13 cellular contexts compared by ENCODE assay signal in genomic region chr3:177420643-177421042, GRCh38.
DNase-seq lines count a peak whose midpoint lies in the region; ATAC-seq and TF ChIP-seq lines count a peak whose summit lies in the region.
"Had no signal": no experiment of that assay in that cellular context is flagged by ENCODE, and none has a peak within 500 bp of the region (broad histone marks: within the 10 kb centered on the region; RNA-seq: fewer than 3 reads in every experiment).

No MANE protein-coding gene starts in this region.

- no peaks in the 10 kb centered on the region for H3K36me3 ChIP-seq in PC-3 (ENCODE audit: low read depth, low read length)
- no peaks in the 10 kb centered on the region for H3K36me3 ChIP-seq in osteoblast (ENCODE audit: insufficient read depth, low read length)
- H3K36me3 ChIP-seq in mammary epithelial cell (ENCODE audit: insufficient read depth, low read length) = no peaks in the 10 kb centered on the region

- H3K27me3 Mint-ChIP-seq in activated naive CD4-positive, alpha-beta T cell treated with anti-CD3 and anti-CD28 coated beads for 36 hours (ENCODE audit: low read depth) = peaks cover 2% of the 10 kb centered on the region
- H3K27me3 Mint-ChIP-seq in stimulated activated memory B cell treated with anti-CD40 and anti-IgM and Interleukin-4, amounts not matched to agents 10 μg/mL and 1 μg/mL and 100 μg/mL, for 72 hours = no peaks in the 10 kb centered on the region

- H2AFZ ChIP-seq in PC-3 (ENCODE audit: low read length) (no peak overlapping the region), osteoblast (ENCODE audit: low read length) (no peak overlapping the region), mammary epithelial cell (ENCODE audit: low read depth, low read length) (no peak overlapping the region)

- POLR2A ChIA-PET in PC-3 (lab: Charles Lee; ENCODE audit: unreplicated experiment) = no interaction called here

- 97% methylated on average over 2 of the region's 2 CpGs for WGBS in mammary epithelial cell (ENCODE audit: low coverage, missing lambda C conversion rate)

- H3K4me2 ChIP-seq in PC-3 (ENCODE audit: low read length) = no peak overlapping the region
- no peak overlapping the region for H3K4me2 ChIP-seq in osteoblast (ENCODE audit: insufficient read depth, low read length)
- no peak overlapping the region for H3K4me2 ChIP-seq in mammary epithelial cell (ENCODE audit: insufficient read depth, low read depth, low read length)

- no peaks in the 10 kb centered on the region for H3K36me3 Mint-ChIP-seq in activated naive CD4-positive, alpha-beta T cell treated with anti-CD3 and anti-CD28 coated beads for 36 hours (ENCODE audit: low read depth)
- H3K36me3 Mint-ChIP-seq in stimulated activated memory B cell treated with anti-CD40 and anti-IgM and Interleukin-4, amounts not matched to agents 10 μg/mL and 1 μg/mL and 100 μg/mL, for 72 hours = no peaks in the 10 kb centered on the region

- DNase-seq in activated naive CD4-positive, alpha-beta T cell treated with anti-CD3 and anti-CD28 coated beads for 36 hours = no peak
- no peak for DNase-seq in activated naive CD4-positive, alpha-beta T cell (lab: John Stamatoyannopoulos, UW)
- peak; percentile 46 for DNase-seq in PC-3
- DNase-seq in fibroblast of mammary gland (ENCODE audit: low read depth) = peak; percentile 78
- DNase-seq in osteoblast (ENCODE audit: insufficient read length, low spot score, missing footprints) = no peak
- no peak for DNase-seq in hippocampal formation (lab: John Stamatoyannopoulos, UW)
- DNase-seq in mammary epithelial cell = no peak
- DNase-seq: activated CD4-positive, alpha-beta T cell treated with anti-CD3 and anti-CD28 coated beads for 4 hours; caudate nucleus; DMS79 treated with DMSO at 0.1 percent for 48 hours; GOT3; MV-4-11 had no signal

- peaks cover 28% of the 10 kb centered on the region for H3K4me1 Mint-ChIP-seq in activated naive CD4-positive, alpha-beta T cell treated with anti-CD3 and anti-CD28 coated beads for 36 hours (ENCODE audit: low read depth)
- peaks cover 20% of the 10 kb centered on the region for H3K4me1 Mint-ChIP-seq in stimulated activated memory B cell treated with anti-CD40 and anti-IgM and Interleukin-4, amounts not matched to agents 10 μg/mL and 1 μg/mL and 100 μg/mL, for 72 hours

- no peaks in the 10 kb centered on the region for H3F3A ChIP-seq in PC-3 (ENCODE audit: low read length, unreplicated experiment)

- H3K79me2 ChIP-seq in PC-3 (ENCODE audit: low read length) = no peaks in the 10 kb centered on the region
- H3K79me2 ChIP-seq in osteoblast (ENCODE audit: insufficient read depth, low read length) = no peaks in the 10 kb centered on the region
- H3K79me2 ChIP-seq in mammary epithelial cell (ENCODE audit: insufficient read depth, low read length) = no peaks in the 10 kb centered on the region

- in situ Hi-C loops in mammary epithelial cell (cut with MboI; ENCODE audit: low sequenced_read_pairs in 2 of 2) = no loop called here

- H3K27ac Mint-ChIP-seq in activated naive CD4-positive, alpha-beta T cell treated with anti-CD3 and anti-CD28 coated beads for 36 hours = peak overlapping the region; percentile 61
- peak overlapping the region; percentile 60 for H3K27ac Mint-ChIP-seq in stimulated activated memory B cell treated with anti-CD40 and anti-IgM and Interleukin-4, amounts not matched to agents 10 μg/mL and 1 μg/mL and 100 μg/mL, for 72 hours

- no TSS peak for BruUV-seq in PC-3 (replicated peaks; lab: Mats Ljungman, UMichigan)
- no TSS peak for BruUV-seq in mammary epithelial cell (replicated peaks; lab: Mats Ljungman, UMichigan)

- CTCF ChIA-PET in activated naive CD4-positive, alpha-beta T cell treated with anti-CD3 and anti-CD28 coated beads for 36 hours (lab: Charles Lee) = no interaction called here
- CTCF ChIA-PET in PC-3 (lab: Charles Lee) = interaction anchor here (0.6 kb wide), 1 partner anchor 96 kb away, joined by 3 read pairs; no protein-coding TSS in a partner anchor
- CTCF ChIA-PET in mammary epithelial cell (lab: Charles Lee; ENCODE audit: low non-redundant PET) = no interaction called here

- no peaks in the 10 kb centered on the region for H3K9me3 Mint-ChIP-seq in activated naive CD4-positive, alpha-beta T cell treated with anti-CD3 and anti-CD28 coated beads for 36 hours
- no peaks in the 10 kb centered on the region for H3K9me3 Mint-ChIP-seq in stimulated activated memory B cell treated with anti-CD40 and anti-IgM and Interleukin-4, amounts not matched to agents 10 μg/mL and 1 μg/mL and 100 μg/mL, for 72 hours

- no peaks in the 10 kb centered on the region for H4K20me1 ChIP-seq in PC-3 (ENCODE audit: low read length)
- no peaks in the 10 kb centered on the region for H4K20me1 ChIP-seq in osteoblast (ENCODE audit: insufficient read depth, low read length)
- H4K20me1 ChIP-seq in mammary epithelial cell (ENCODE audit: insufficient read depth, low read length) = no peaks in the 10 kb centered on the region

- H3K27ac ChIP-seq in PC-3 (ENCODE audit: low read length) = no peak overlapping the region
- H3K27ac ChIP-seq in osteoblast (ENCODE audit: low read depth, low read length) = no peak overlapping the region
- no peak overlapping the region for H3K27ac ChIP-seq in mammary epithelial cell (ENCODE audit: insufficient read depth, low read depth, low read length)

- no peak overlapping the region for H3K4me3 Mint-ChIP-seq in activated naive CD4-positive, alpha-beta T cell treated with anti-CD3 and anti-CD28 coated beads for 36 hours
- no peak overlapping the region for H3K4me3 Mint-ChIP-seq in stimulated activated memory B cell treated with anti-CD40 and anti-IgM and Interleukin-4, amounts not matched to agents 10 μg/mL and 1 μg/mL and 100 μg/mL, for 72 hours

- ATAC-seq in PC-3 = peak; percentile 29
- ATAC-seq in stimulated activated memory B cell treated with anti-CD40 and anti-IgM and Interleukin-4, amounts not matched to agents 10 μg/mL and 1 μg/mL and 100 μg/mL, for 72 hours = no peak

- H3K9ac ChIP-seq in PC-3 (ENCODE audit: low read length) (no peak overlapping the region), mammary epithelial cell (ENCODE audit: insufficient read depth, low read length) (no peak overlapping the region)

- H3K27me3 ChIP-seq in PC-3 (ENCODE audit: low read length) (no peaks in the 10 kb centered on the region), osteoblast (ENCODE audit: insufficient read depth, low read length) (no peaks in the 10 kb centered on the region), mammary epithelial cell (ENCODE audit: insufficient read depth, low read length) (no peaks in the 10 kb centered on the region)

- intact Hi-C loops in activated naive CD4-positive, alpha-beta T cell treated with anti-CD3 and anti-CD28 coated beads for 36 hours (cut with micrococcal nuclease) = loop anchor here (1.0 kb wide), 7 partner anchors 60 to 582 kb away; no protein-coding TSS in a partner anchor
- intact Hi-C loops in PC-3 (cut with micrococcal nuclease) = loop anchor here (1.0 kb wide), 1 partner anchor 22 kb away; no protein-coding TSS in a partner anchor
- intact Hi-C loops in mammary epithelial cell (cut with micrococcal nuclease) = no loop called here

- no peaks in the 10 kb centered on the region for H3K9me2 ChIP-seq in PC-3 (replicated peaks; ENCODE audit: low read length)

- dilution Hi-C loops in mammary epithelial cell (cut with HindIII; ENCODE audit: low sequenced_read_pairs) = no loop called here

- H3K4me3 ChIP-seq in PC-3 (ENCODE audit: low read length) (no peak overlapping the region), fibroblast of mammary gland (ENCODE audit: control insufficient read depth, low read depth, low read length) (no peak overlapping the region), osteoblast (ENCODE audit: insufficient read depth, low read length) (no peak overlapping the region), mammary epithelial cell (replicated peaks in 1 of 3; ENCODE audit: insufficient read depth in 1 of 3, low read depth in 2 of 3, low read length in 3 of 3) (no peak overlapping the region)

- H3K9me3 ChIP-seq in PC-3 (ENCODE audit: low read length) = no peaks in the 10 kb centered on the region
- H3K9me3 ChIP-seq in osteoblast (ENCODE audit: low read depth, low read length) = no peaks in the 10 kb centered on the region
- H3K9me3 ChIP-seq in mammary epithelial cell (replicated peaks; ENCODE audit: insufficient read depth, low read length) = no peaks in the 10 kb centered on the region

- TF ChIP-seq CTCF in PC-3 (conservative IDR thresholded peaks at IDR 0.05; ENCODE audit: low read depth, low read length) = no peak
- no peak for TF ChIP-seq CTCF in fibroblast of mammary gland (conservative IDR thresholded peaks at IDR 0.05; ENCODE audit: control insufficient read depth, insufficient read depth, low read depth, low read length)
- no peak for TF ChIP-seq CTCF in osteoblast (IDR thresholded peaks at IDR 0.05; ENCODE audit: extremely low read depth, low read depth, low read length)
- TF ChIP-seq CTCF in mammary epithelial cell (conservative IDR thresholded peaks at IDR 0.05 in 1 of 2, IDR thresholded peaks at IDR 0.05 in 1 of 2; ENCODE audit: extremely low read depth in 1 of 2, insufficient read depth in 1 of 2, low read depth in 1 of 2, low read length in 2 of 2) = no peak

- peaks cover 9% of the 10 kb centered on the region; the same call in 1 of the 2 replicates for H3K4me1 ChIP-seq in PC-3 (ENCODE audit: insufficient read depth, low read length)
- H3K4me1 ChIP-seq in osteoblast (ENCODE audit: insufficient read depth, low read length) = peaks cover 5% of the 10 kb centered on the region
- no peaks in the 10 kb centered on the region for H3K4me1 ChIP-seq in mammary epithelial cell (ENCODE audit: insufficient read depth, low read length)

Comparison
In these comparisons a context has a peak if more than half of its experiments do, and no peak if none do; other contexts are left out.
1. DNase-seq: peak in PC-3 (single experiment) and fibroblast of mammary gland (single experiment); none in activated naive CD4-positive, alpha-beta T cell treated with anti-CD3 and anti-CD28 coated beads for 36 hours (single experiment), activated naive CD4-positive, alpha-beta T cell (0 of 4), osteoblast (single experiment), hippocampal formation (0 of 2) and mammary epithelial cell (single experiment).